In genomic region chr3:12436514-12437222, GRCh38 we compare ENCODE assay signal across 14 cellular contexts. TPM values are rescaled to one million over a fixed set of nuclear protein-coding genes. Genes with fewer than 3 reads are reported as not detected.
A peak's percentile ranks its signal among the peaks of the same experiment; 100 is the strongest.
DNase-seq lines count a peak whose midpoint lies in the region; ATAC-seq, FAIRE-seq and TF ChIP-seq lines count a peak whose summit lies in the region.
"Had no signal": no experiment of that assay in that cellular context is flagged by ENCODE, and none has a peak within 500 bp of the region (broad histone marks: within the 10 kb centered on the region; RNA-seq: fewer than 3 reads in every experiment).

No MANE protein-coding gene starts in this region.

- intact Hi-C loops in thyroid gland (cut with DNase I) (no loop called here), colonic mucosa (cut with DNase I) (no loop called here)

- H3K36me3 Mint-ChIP-seq in GM23338 (ENCODE audit: low read depth) = no peaks in the 10 kb centered on the region; the same call in 2 of the 3 replicates
- H3K36me3 Mint-ChIP-seq in activated T-helper 17 cell treated with anti-CD3 and anti-CD28 coated beads, Interleukin-2, amount 50 U/mL, for 72 hours (ENCODE audit: low read depth) = no peaks in the 10 kb centered on the region

- H3K9me3 ChIP-seq in thyroid gland (no peaks in the 10 kb centered on the region), colonic mucosa (no peaks in the 10 kb centered on the region)
- H3K9me3 ChIP-seq: esophagus muscularis mucosa had no signal

- DNase-seq in H54 (ENCODE audit: insufficient read length, low spot score) = peak; percentile 44
- DNase-seq in brain microvascular endothelial cell = peak; percentile 12
- DNase-seq in medulla oblongata (ENCODE audit: extremely low spot score) = peak; percentile 28
- DNase-seq in thyroid gland = no peak
- no peak for DNase-seq in GM23338 (ENCODE audit: low spot score)
- no peak for DNase-seq in NCI-H1694 treated with DMSO at 0.1 percent for 48 hours (lab: John Stamatoyannopoulos, UW)
- DNase-seq in colonic mucosa = no peak
- DNase-seq: activated CD4-positive, alpha-beta T cell treated with anti-CD3 and anti-CD28 coated beads, Interleukin-2, amount 10 ng/mL, durations not matched to agents 7 days and 5 days; caudate nucleus; GOT3; MV-4-11 had no signal

- no peaks in the 10 kb centered on the region for H4K20me1 ChIP-seq in GM23338 (replicated peaks; ENCODE audit: insufficient read depth)

- no peaks in the 10 kb centered on the region for H3K79me2 ChIP-seq in GM23338 (replicated peaks; ENCODE audit: insufficient read depth)

- peak; percentile 70 for FAIRE-seq in H54 (lab: Jason Lieb, UNC)

- in situ Hi-C loops in brain microvascular endothelial cell (cut with HindIII; ENCODE audit: low pct_ligation_motif_present, low sequenced_read_pairs) = no loop called here

- H3K36me3 ChIP-seq in brain microvascular endothelial cell (replicated peaks) = no peaks in the 10 kb centered on the region
- no peaks in the 10 kb centered on the region for H3K36me3 ChIP-seq in thyroid gland
- no peaks in the 10 kb centered on the region for H3K36me3 ChIP-seq in GM23338 (ENCODE audit: insufficient read depth)
- H3K36me3 ChIP-seq in colonic mucosa = no peaks in the 10 kb centered on the region

- no peak for TF ChIP-seq POLR2A in H54 (IDR thresholded peaks at IDR 0.05; ENCODE audit: low read depth, low read length)
- no peak for TF ChIP-seq POLR2A in thyroid gland (IDR thresholded peaks at IDR 0.05)

- H3K4me3 ChIP-seq in brain microvascular endothelial cell (ENCODE audit: low read depth, low read length) (no peak overlapping the region), thyroid gland (replicated peaks in 1 of 3) (no peak overlapping the region), GM23338 (no peak overlapping the region), colonic mucosa (no peak overlapping the region)

- H3K27ac Mint-ChIP-seq in GM23338 = no peak overlapping the region
- H3K27ac Mint-ChIP-seq in activated T-helper 17 cell treated with anti-CD3 and anti-CD28 coated beads, Interleukin-2, amount 50 U/mL, for 72 hours = no peak overlapping the region
- H3K27ac Mint-ChIP-seq: activated CD4-positive, alpha-beta T cell treated with anti-CD3 and anti-CD28 coated beads, Interleukin-2, amount 10 ng/mL, durations not matched to agents 7 days and 5 days; activated T-helper 2 cell treated with anti-CD3 and anti-CD28 coated beads, Interferon-gamma antibody, Interleukin-2, Interleukin-4, amounts not matched to agents 10 μg/mL and 5 μg/mL and 100 μg/mL, durations not matched to agents 14 hours and 24 hours and 36 hours had no signal

- H2AFZ ChIP-seq in GM23338 = no peak overlapping the region

- H3K9me3 Mint-ChIP-seq in GM23338 = no peaks in the 10 kb centered on the region
- H3K9me3 Mint-ChIP-seq in activated T-helper 17 cell treated with anti-CD3 and anti-CD28 coated beads, Interleukin-2, amount 50 U/mL, for 72 hours = no peaks in the 10 kb centered on the region
- H3K9me3 Mint-ChIP-seq: activated CD4-positive, alpha-beta T cell treated with anti-CD3 and anti-CD28 coated beads, Interleukin-2, amount 10 ng/mL, durations not matched to agents 7 days and 5 days; activated T-helper 2 cell treated with anti-CD3 and anti-CD28 coated beads, Interferon-gamma antibody, Interleukin-2, Interleukin-4, amounts not matched to agents 10 μg/mL and 5 μg/mL and 100 μg/mL, durations not matched to agents 14 hours and 24 hours and 36 hours had no signal

- no peak for ATAC-seq in GM23338
- ATAC-seq in activated T-helper 17 cell treated with anti-CD3 and anti-CD28 coated beads, Interleukin-2, amount 50 U/mL, for 72 hours (replicated peaks) = no peak

- WGBS in thyroid gland, 2 donors = 73 to 77% methylated on average over 12 of the region's 12 CpGs

- no peak overlapping the region for H3K9ac ChIP-seq in colonic mucosa (ENCODE audit: low read depth in 2 of 2, low read length in 2 of 2)

- H3K4me3 Mint-ChIP-seq in GM23338 = no peak overlapping the region
- no peak overlapping the region for H3K4me3 Mint-ChIP-seq in activated T-helper 17 cell treated with anti-CD3 and anti-CD28 coated beads, Interleukin-2, amount 50 U/mL, for 72 hours
- H3K4me3 Mint-ChIP-seq: activated CD4-positive, alpha-beta T cell treated with anti-CD3 and anti-CD28 coated beads, Interleukin-2, amount 10 ng/mL, durations not matched to agents 7 days and 5 days had no signal

- H3K27ac ChIP-seq in brain microvascular endothelial cell (no peak overlapping the region), thyroid gland (peak overlapping the region in 2 of 3 donors; percentile 10 to 22), GM23338 (ENCODE audit: low read depth) (no peak overlapping the region), colonic mucosa (no peak overlapping the region)

- TF ChIP-seq CTCF in brain microvascular endothelial cell (IDR thresholded peaks at IDR 0.05; ENCODE audit: low read depth, low read length, missing control alignments) (no peak), thyroid gland (IDR thresholded peaks at IDR 0.05) (no peak), GM23338 (conservative IDR thresholded peaks at IDR 0.05; ENCODE audit: low read depth in 2 of 2) (no peak), colonic mucosa (IDR thresholded peaks at IDR 0.05) (no peak)

- no peaks in the 10 kb centered on the region for H3K9me2 ChIP-seq in GM23338 (ENCODE audit: insufficient read depth)

- peaks cover 0 to 6% of the 10 kb centered on the region in 2 donors for H3K4me1 ChIP-seq in thyroid gland
- no peaks in the 10 kb centered on the region for H3K4me1 ChIP-seq in GM23338 (ENCODE audit: insufficient read depth)
- H3K4me1 ChIP-seq in colonic mucosa = peaks cover 12% of the 10 kb centered on the region

- no peak overlapping the region for H3K4me2 ChIP-seq in GM23338

- peaks cover 7% of the 10 kb centered on the region for H3K27me3 Mint-ChIP-seq in GM23338 (ENCODE audit: insufficient read depth, low read depth, poor library complexity)
- peaks cover 9% of the 10 kb centered on the region for H3K27me3 Mint-ChIP-seq in activated T-helper 17 cell treated with anti-CD3 and anti-CD28 coated beads, Interleukin-2, amount 50 U/mL, for 72 hours

- H3F3A ChIP-seq in GM23338 (replicated peaks; ENCODE audit: low read depth) = no peaks in the 10 kb centered on the region

- H3K27me3 ChIP-seq in brain microvascular endothelial cell (replicated peaks) (no peaks in the 10 kb centered on the region), thyroid gland (no peaks in the 10 kb centered on the region), GM23338 (ENCODE audit: insufficient read depth) (no peaks in the 10 kb centered on the region), colonic mucosa (no peaks in the 10 kb centered on the region)

- peaks cover 5% of the 10 kb centered on the region for H3K4me1 Mint-ChIP-seq in GM23338
- no peaks in the 10 kb centered on the region for H3K4me1 Mint-ChIP-seq in activated T-helper 17 cell treated with anti-CD3 and anti-CD28 coated beads, Interleukin-2, amount 50 U/mL, for 72 hours
- H3K4me1 Mint-ChIP-seq: activated CD4-positive, alpha-beta T cell treated with anti-CD3 and anti-CD28 coated beads, Interleukin-2, amount 10 ng/mL, durations not matched to agents 7 days and 5 days had no signal

TF ChIP-seq in GM23338, 12 proteins besides CTCF, POLR2A, EP300 and RAD21 (continues in another document):
- TF ChIP-seq EZH2phosphoT487 (IDR thresholded peaks at IDR 0.05; ENCODE audit: unreplicated experiment) = no peak

RNA-seq across cellular contexts. Expression of gene TSEN2, which starts 47.6 kb away (rescaled TPM):
- 10 to 100 TPM; 14.9 to 25.8 (median 21.4) TPM for total RNA-seq in thyroid gland
- 25.8 and 27.7 TPM in 2 replicates for total RNA-seq in GM23338 (2014; rRNA removed; shearing (Covaris generic))
- 24.1 and 30.0 TPM in 2 replicates for polyA plus RNA-seq in GM23338 (2016; fragmentation: Nextera tagmentation; extraction: Ambion mirVana)
- 10 to 100 TPM in 1 of 2 donors, 1 to 10 TPM in 1; 8.9 to 20.2 TPM for total RNA-seq in activated T-helper 17 cell treated with anti-CD3 and anti-CD28 coated beads, Interleukin-2, amount 50 U/mL, for 72 hours
- total RNA-seq in colonic mucosa = 10 to 100 TPM; 13.7 to 21.1 TPM

Comparison
In these comparisons a context has a peak if more than half of its experiments do, and no peak if none do; other contexts are left out.
1. DNase-seq: peak in H54 (single experiment), brain microvascular endothelial cell (single experiment) and medulla oblongata (single experiment); none in thyroid gland (0 of 2), GM23338 (single experiment), NCI-H1694 treated with DMSO at 0.1 percent for 48 hours (single experiment) and colonic mucosa (single experiment).
2. H3K27ac ChIP-seq: peak in thyroid gland (2 of 3); none in brain microvascular endothelial cell (single experiment), GM23338 (single experiment) and colonic mucosa (single experiment).